In genomic region chr19:2944403-2944774, GRCh38 we compare ENCODE assay signal across 1 cellular context.
TF ChIP-seq lines count a peak whose summit lies in the region.

No MANE protein-coding gene starts in this region.

TF ChIP-seq in endothelial cell of umbilical vein, 7 proteins besides CTCF, POLR2A, EP300 and RAD21 (continued from another document):
- TF ChIP-seq JUN (IDR thresholded peaks at IDR 0.05; ENCODE audit: borderline replicate concordance, insufficient read depth, insufficient read length, low read depth) (no peak), EZH2 (IDR thresholded peaks at IDR 0.05; ENCODE audit: borderline replicate concordance, low read depth, low read length, severe bottlenecking) (no peak), POLR2AphosphoS5 (IDR thresholded peaks at IDR 0.05; ENCODE audit: insufficient read depth, low read depth, low read length) (no peak), MAX (IDR thresholded peaks at IDR 0.05; ENCODE audit: insufficient read depth, insufficient read length) (no peak), MYC (IDR thresholded peaks at IDR 0.05; ENCODE audit: low read depth, low read length) (no peak)
